Comparison of ENCODE assay signal across 16 cellular contexts in the genomic region with DNA sequence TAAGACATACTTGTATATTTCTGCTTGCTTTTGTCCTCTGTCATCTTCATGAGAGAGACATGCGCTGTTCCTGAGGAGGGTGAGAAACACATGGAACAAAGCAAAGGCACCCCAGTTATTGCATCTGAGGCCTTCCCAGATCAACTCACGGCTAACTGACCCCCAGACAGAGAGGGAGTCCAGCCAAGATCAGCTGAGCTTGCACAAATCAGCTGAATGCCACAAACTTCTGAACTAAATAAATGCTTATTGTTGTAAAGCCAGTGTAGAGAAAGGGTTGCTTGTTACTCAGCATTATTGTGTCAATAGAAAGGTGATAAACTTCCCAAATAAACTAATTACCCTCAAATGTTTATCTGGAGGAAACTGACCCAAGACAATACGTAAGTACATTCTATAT.
DNase-seq lines count a peak whose midpoint lies in the region; ATAC-seq and TF ChIP-seq lines count a peak whose summit lies in the region.
"Had no signal": no experiment of that assay in that cellular context is flagged by ENCODE, and none has a peak within 500 bp of the region (broad histone marks: within the 10 kb centered on the region; RNA-seq: fewer than 3 reads in every experiment).

No MANE protein-coding gene starts in this region.

- TF ChIP-seq CTCF in Caco-2 (IDR thresholded peaks at IDR 0.05; ENCODE audit: insufficient read depth in 1 of 2, low read depth in 1 of 2, low read length in 1 of 2, severe bottlenecking in 1 of 2, unreplicated experiment in 1 of 2) (no peak), IMR-90 (conservative IDR thresholded peaks at IDR 0.05; ENCODE audit: low read depth, low read length) (no peak)

- no peak overlapping the region for H3K56ac ChIP-seq in IMR-90 (ENCODE audit: extremely low read depth, insufficient read depth, low read length)

- no peaks in the 10 kb centered on the region for H3K36me3 ChIP-seq in Caco-2 (ENCODE audit: control insufficient read depth, insufficient read depth, low read length)
- H3K36me3 ChIP-seq in IMR-90 (ENCODE audit: control insufficient read depth, insufficient read depth, low read length) = no peaks in the 10 kb centered on the region
- no peaks in the 10 kb centered on the region for H3K36me3 ChIP-seq in naive thymus-derived CD4-positive, alpha-beta T cell (ENCODE audit: control insufficient read depth in 2 of 3, insufficient read depth in 3 of 3, low read length in 3 of 3)
- H3K36me3 ChIP-seq: HAP-1 had no signal

- no peak overlapping the region for H2AFZ ChIP-seq in IMR-90 (replicated peaks; ENCODE audit: low read length, poor library complexity)
- H2AFZ ChIP-seq: GM23248 had no signal

- H2BK20ac ChIP-seq in IMR-90 (ENCODE audit: low read depth, low read length) = no peak overlapping the region

- no peak for ATAC-seq in IMR-90 (ENCODE audit: low read depth)
- no peak for ATAC-seq in naive thymus-derived CD4-positive, alpha-beta T cell
- no peak for ATAC-seq in HG03520 (IDR thresholded peaks at IDR 0.05; ENCODE audit: unreplicated experiment)
- no peak for ATAC-seq in activated naive CD8-positive, alpha-beta T cell treated with anti-CD3 and anti-CD28 coated beads, Interleukin-2, amount 50 U/mL, for 24 hours

- H4K91ac ChIP-seq in IMR-90 (ENCODE audit: insufficient read depth, low read depth, low read length) = no peak overlapping the region

- H3K27me3 ChIP-seq in Caco-2 (replicated peaks; ENCODE audit: control insufficient read depth, insufficient read depth, low read length) (no peaks in the 10 kb centered on the region), IMR-90 (ENCODE audit: control insufficient read depth, insufficient read depth, low read length) (peaks cover 14% of the 10 kb centered on the region)
- H3K27me3 ChIP-seq in naive thymus-derived CD4-positive, alpha-beta T cell (ENCODE audit: control insufficient read depth in 2 of 2, insufficient read depth in 2 of 2, low read length in 2 of 2) = no peaks in the 10 kb centered on the region

- dilution Hi-C loops in IMR-90 (cut with HindIII; ENCODE audit: low sequenced_read_pairs, unreplicated experiment) = no loop called here

- intact Hi-C loops in Caco-2 (cut with micrococcal nuclease; ENCODE audit: unreplicated experiment) (loop anchor here (2.0 kb wide), 1 partner anchor 18 kb away; no protein-coding TSS in a partner anchor), IMR-90 (cut with micrococcal nuclease) (no loop called here)
- intact Hi-C loops in naive thymus-derived CD4-positive, alpha-beta T cell (cut with micrococcal nuclease) = no loop called here

- no peak overlapping the region for H3K18ac ChIP-seq in IMR-90 (ENCODE audit: low read depth, low read length)

- peaks cover 39% of the 10 kb centered on the region for H3K4me1 Mint-ChIP-seq in Caco-2 (ENCODE audit: low read depth, unreplicated experiment)
- H3K4me1 Mint-ChIP-seq in naive thymus-derived CD4-positive, alpha-beta T cell = peaks cover 12 to 85% (median 65%) of the 10 kb centered on the region in 7 donors
- peaks cover 17% of the 10 kb centered on the region for H3K4me1 Mint-ChIP-seq in activated naive CD8-positive, alpha-beta T cell treated with anti-CD3 and anti-CD28 coated beads, Interleukin-2, amount 50 U/mL, for 24 hours

- no peak overlapping the region for H3K4ac ChIP-seq in IMR-90 (ENCODE audit: low read depth, low read length)

- no peak overlapping the region for H3K27ac ChIP-seq in IMR-90 (ENCODE audit: insufficient read depth, low read length)
- peak overlapping the region; percentile 93 for H3K27ac ChIP-seq in epithelial cell of prostate
- H3K27ac ChIP-seq in naive thymus-derived CD4-positive, alpha-beta T cell (ENCODE audit: low read depth, low read length) = no peak overlapping the region
- H3K27ac ChIP-seq: C4-2B, GM23248, HL-60 had no signal

- H3K9me1 ChIP-seq in IMR-90 (ENCODE audit: insufficient read depth, low read length) = no peaks in the 10 kb centered on the region

- CTCF ChIA-PET in Caco-2 (lab: Charles Lee) (no interaction called here), IMR-90 (lab: Yijun Ruan, JAX) (no interaction called here)
- CTCF ChIA-PET in naive thymus-derived CD4-positive, alpha-beta T cell (lab: Charles Lee) = no interaction called here

- WGBS in IMR-90 (ENCODE audit: extremely low coverage in 2 of 2, insufficient read length in 1 of 2), 2 experiments = no CpG with 5 or more reads among the region's 3 CpGs

- POLR2A ChIA-PET in Caco-2 (lab: Charles Lee) = no interaction called here
- POLR2A ChIA-PET in IMR-90 (lab: Charles Lee; ENCODE audit: unreplicated experiment) = interaction anchor here (0.6 kb wide), 1 partner anchor 13 kb away, joined by 3 read pairs; no protein-coding TSS in a partner anchor
- POLR2A ChIA-PET in naive thymus-derived CD4-positive, alpha-beta T cell (lab: Charles Lee) = no interaction called here

- peaks cover 18% of the 10 kb centered on the region for H3K9me3 Mint-ChIP-seq in Caco-2 (ENCODE audit: unreplicated experiment)
- no peaks in the 10 kb centered on the region for H3K9me3 Mint-ChIP-seq in naive thymus-derived CD4-positive, alpha-beta T cell
- no peaks in the 10 kb centered on the region for H3K9me3 Mint-ChIP-seq in activated naive CD8-positive, alpha-beta T cell treated with anti-CD3 and anti-CD28 coated beads, Interleukin-2, amount 50 U/mL, for 24 hours
- H3K9me3 Mint-ChIP-seq: IgD-negative memory B cell had no signal

- H3K4me3 Mint-ChIP-seq in Caco-2 (ENCODE audit: unreplicated experiment) = peak overlapping the region; percentile 2
- H3K4me3 Mint-ChIP-seq in naive thymus-derived CD4-positive, alpha-beta T cell = no peak overlapping the region
- no peak overlapping the region for H3K4me3 Mint-ChIP-seq in activated naive CD8-positive, alpha-beta T cell treated with anti-CD3 and anti-CD28 coated beads, Interleukin-2, amount 50 U/mL, for 24 hours
- H3K4me3 Mint-ChIP-seq: CD4-positive, alpha-beta memory T cell; IgD-negative memory B cell had no signal

- no peaks in the 10 kb centered on the region for H3K79me1 ChIP-seq in IMR-90 (ENCODE audit: low read depth in 1 of 2, low read length in 2 of 2)

- H2AK9ac ChIP-seq in IMR-90 (replicated peaks; ENCODE audit: low read depth, low read length, poor library complexity) = no peak overlapping the region

- peak overlapping the region; percentile 39 for H3K27ac Mint-ChIP-seq in Caco-2 (ENCODE audit: unreplicated experiment)
- peak overlapping the region in 5 of 9 donors; percentile 27 to 38 (median 32) for H3K27ac Mint-ChIP-seq in naive thymus-derived CD4-positive, alpha-beta T cell
- H3K27ac Mint-ChIP-seq in activated naive CD8-positive, alpha-beta T cell treated with anti-CD3 and anti-CD28 coated beads, Interleukin-2, amount 50 U/mL, for 24 hours = no peak overlapping the region
- H3K27ac Mint-ChIP-seq: IgD-negative memory B cell had no signal

- no peak for TF ChIP-seq RAD21 in IMR-90 (IDR thresholded peaks at IDR 0.05; ENCODE audit: low read length)

- H3K14ac ChIP-seq in IMR-90 (replicated peaks; ENCODE audit: low read depth, low read length) = no peak overlapping the region

- H4K20me1 ChIP-seq in IMR-90 (ENCODE audit: insufficient read depth, low read length) = no peaks in the 10 kb centered on the region

- H3K9me3 ChIP-seq in Caco-2 (no peaks in the 10 kb centered on the region), IMR-90 (ENCODE audit: control insufficient read depth, insufficient read depth, low read length) (peaks cover 2% of the 10 kb centered on the region; the same call in 1 of the 2 replicates)
- H3K9me3 ChIP-seq in naive thymus-derived CD4-positive, alpha-beta T cell (ENCODE audit: control insufficient read depth in 2 of 3, low read length in 3 of 3) = no peaks in the 10 kb centered on the region
- H3K9me3 ChIP-seq: HAP-1 had no signal

- H4K5ac ChIP-seq in IMR-90 (ENCODE audit: low read depth, low read length) = no peak overlapping the region

- no peak overlapping the region for H2AK5ac ChIP-seq in IMR-90 (ENCODE audit: low read depth, low read length)

- peaks cover 5% of the 10 kb centered on the region for H3K36me3 Mint-ChIP-seq in Caco-2 (ENCODE audit: insufficient read depth, unreplicated experiment)
- no peaks in the 10 kb centered on the region for H3K36me3 Mint-ChIP-seq in naive thymus-derived CD4-positive, alpha-beta T cell
- H3K36me3 Mint-ChIP-seq in activated naive CD8-positive, alpha-beta T cell treated with anti-CD3 and anti-CD28 coated beads, Interleukin-2, amount 50 U/mL, for 24 hours (ENCODE audit: low read depth) = no peaks in the 10 kb centered on the region
- H3K36me3 Mint-ChIP-seq: CD4-positive, alpha-beta memory T cell; IgD-negative memory B cell had no signal

- no TSS peak for BruUV-seq in Caco-2 (replicated peaks; lab: Mats Ljungman, UMichigan)
- BruUV-seq in IMR-90 (replicated peaks; lab: Mats Ljungman, UMichigan) = no TSS peak

- TF ChIP-seq POLR2A in IMR-90 (IDR thresholded peaks at IDR 0.05; ENCODE audit: low read depth, low read length) = no peak

- no peak overlapping the region for H4K8ac ChIP-seq in IMR-90 (ENCODE audit: low read depth in 2 of 2, low read length in 2 of 2)

- no peak for DNase-seq in Caco-2
- no peak for DNase-seq in IMR-90
- DNase-seq in epithelial cell of prostate (ENCODE audit: low read depth, low spot score) = no peak
- no peak for DNase-seq in naive thymus-derived CD4-positive, alpha-beta T cell
- DNase-seq in activated naive CD8-positive, alpha-beta T cell treated with anti-CD3 and anti-CD28 coated beads, Interleukin-2, amount 50 U/mL, for 24 hours = no peak
- no peak for DNase-seq in COR-L47 (lab: John Stamatoyannopoulos, UW)
- DNase-seq: CD4-positive, alpha-beta memory T cell; DMS79; GDM1; GM23248; KG1 had no signal

- H3K4me2 ChIP-seq in IMR-90 (ENCODE audit: low read depth, low read length) = no peak overlapping the region

- in situ Hi-C loops in IMR-90 (cut with MboI; ENCODE audit: low sequenced_read_pairs) = loop anchor here (25.0 kb wide), 1 partner anchor 918 kb away; no protein-coding TSS in a partner anchor

- H3K27me3 Mint-ChIP-seq in Caco-2 (ENCODE audit: insufficient read depth, unreplicated experiment) = no peaks in the 10 kb centered on the region
- peaks cover 0 to 3% (median 0%) of the 10 kb centered on the region in 5 donors for H3K27me3 Mint-ChIP-seq in naive thymus-derived CD4-positive, alpha-beta T cell
- H3K27me3 Mint-ChIP-seq in activated naive CD8-positive, alpha-beta T cell treated with anti-CD3 and anti-CD28 coated beads, Interleukin-2, amount 50 U/mL, for 24 hours = peaks cover 14% of the 10 kb centered on the region
- H3K27me3 Mint-ChIP-seq: CD4-positive, alpha-beta memory T cell had no signal

- H3K4me1 ChIP-seq in Caco-2 (peaks cover 76% of the 10 kb centered on the region), IMR-90 (ENCODE audit: control insufficient read depth, insufficient read depth, low read length) (0 out of 2 replicates have a peak, but pooled peaks cover 2% of the 10 kb centered on the region)
- peaks cover 0 to 25% of the 10 kb centered on the region in 2 donors for H3K4me1 ChIP-seq in naive thymus-derived CD4-positive, alpha-beta T cell (ENCODE audit: control insufficient read depth in 2 of 2, insufficient read depth in 2 of 2, low read length in 2 of 2)
- H3K4me1 ChIP-seq: HAP-1 had no signal

- H3K4me3 ChIP-seq in Caco-2 (ENCODE audit: low read depth, low read length) = no peak overlapping the region
- no peak overlapping the region for H3K4me3 ChIP-seq in IMR-90 (ENCODE audit: insufficient read depth, low read depth, low read length)
- H3K4me3 ChIP-seq in naive thymus-derived CD4-positive, alpha-beta T cell (ENCODE audit: low read length) = no peak overlapping the region
- H3K4me3 ChIP-seq: GM23248, HAP-1 had no signal

- no peak overlapping the region for H2BK5ac ChIP-seq in IMR-90 (ENCODE audit: low read depth, low read length, poor library complexity, severe bottlenecking)

- no peak overlapping the region; the same call in 2 of the 3 replicates for H2BK15ac ChIP-seq in IMR-90 (ENCODE audit: low read depth, low read length)

- no peak overlapping the region for H3K23ac ChIP-seq in IMR-90 (ENCODE audit: low read depth, low read length)

- H3K9ac ChIP-seq in IMR-90 (ENCODE audit: low read depth, low read length) = no peak overlapping the region
- H3K9ac ChIP-seq: GM23248 had no signal

- H2BK120ac ChIP-seq in IMR-90 (ENCODE audit: low read depth, low read length) = no peak overlapping the region
